ENCODE assay signal across 9 cellular contexts in genomic region chr1:152459596-152460528, GRCh38. TPM values are rescaled to one million over a fixed set of nuclear protein-coding genes. Genes with fewer than 3 reads are reported as not detected.
DNase-seq lines count a peak whose midpoint lies in the region; ATAC-seq, FAIRE-seq and TF ChIP-seq lines count a peak whose summit lies in the region.
"Had no signal": no experiment of that assay in that cellular context is flagged by ENCODE, and none has a peak within 500 bp of the region (broad histone marks: within the 10 kb centered on the region; RNA-seq: fewer than 3 reads in every experiment).

No MANE protein-coding gene starts in this region.

- peak overlapping the region; percentile 63 to 93 (median 86) for H3K27ac Mint-ChIP-seq in naive thymus-derived CD4-positive, alpha-beta T cell
- H3K27ac Mint-ChIP-seq in stimulated activated effector memory CD8-positive, alpha-beta T cell treated with anti-CD3 and anti-CD28 coated beads, Interleukin-12 subunit alpha, Interleukin-12 subunit beta, amount 100 ng/mL, for 72 hours: peak overlapping the region; percentile 78

- H3K9me3 Mint-ChIP-seq in naive thymus-derived CD4-positive, alpha-beta T cell: peaks cover 0 to 1% (median 0%) of the 10 kb centered on the region in 11 donors
- no peaks in the 10 kb centered on the region for H3K9me3 Mint-ChIP-seq in stimulated activated effector memory CD8-positive, alpha-beta T cell treated with anti-CD3 and anti-CD28 coated beads, Interleukin-12 subunit alpha, Interleukin-12 subunit beta, amount 100 ng/mL, for 72 hours

- H3K36me3 ChIP-seq in naive thymus-derived CD4-positive, alpha-beta T cell (ENCODE audit: control insufficient read depth in 2 of 3, insufficient read depth in 3 of 3, low read length in 3 of 3): no peaks in the 10 kb centered on the region

- peaks cover 22 to 30% (median 27%) of the 10 kb centered on the region in 7 donors for H3K4me1 Mint-ChIP-seq in naive thymus-derived CD4-positive, alpha-beta T cell
- peaks cover 30% of the 10 kb centered on the region for H3K4me1 Mint-ChIP-seq in stimulated activated effector memory CD8-positive, alpha-beta T cell treated with anti-CD3 and anti-CD28 coated beads, Interleukin-12 subunit alpha, Interleukin-12 subunit beta, amount 100 ng/mL, for 72 hours

- H3K4me3 ChIP-seq in naive thymus-derived CD4-positive, alpha-beta T cell (ENCODE audit: low read length): peak overlapping the region; percentile 39

- TF ChIP-seq POLR2A in GM12891 (IDR thresholded peaks at IDR 0.05; ENCODE audit: low read depth, low read length): no peak

- no peaks in the 10 kb centered on the region for H3K9me3 ChIP-seq in naive thymus-derived CD4-positive, alpha-beta T cell (ENCODE audit: control insufficient read depth in 2 of 3, low read length in 3 of 3)

- H3K27ac ChIP-seq in naive thymus-derived CD4-positive, alpha-beta T cell (ENCODE audit: low read depth, low read length): peak overlapping the region; percentile 12

- peaks cover 5 to 10% of the 10 kb centered on the region in 2 donors for H3K4me1 ChIP-seq in naive thymus-derived CD4-positive, alpha-beta T cell (ENCODE audit: control insufficient read depth in 2 of 2, insufficient read depth in 2 of 2, low read length in 2 of 2)

- CTCF ChIA-PET in naive thymus-derived CD4-positive, alpha-beta T cell (lab: Charles Lee): interaction anchor here (0.6 to 3.3 kb wide), 16 partner anchors 10 to 407 kb away, joined by 3 to 27 read pairs (median 9); no protein-coding TSS in a partner anchor

- FAIRE-seq in GM12891 (lab: Jason Lieb, UNC): peak; percentile 89

- H3K4me3 Mint-ChIP-seq in naive thymus-derived CD4-positive, alpha-beta T cell: peak overlapping the region; percentile 61 to 85 (median 74)
- H3K4me3 Mint-ChIP-seq in stimulated activated effector memory CD8-positive, alpha-beta T cell treated with anti-CD3 and anti-CD28 coated beads, Interleukin-12 subunit alpha, Interleukin-12 subunit beta, amount 100 ng/mL, for 72 hours: peak overlapping the region; percentile 46

- DNase-seq in AG08395 (ENCODE audit: low spot score) (peak; percentile 65), GM12891 (ENCODE audit: insufficient read length, low spot score) (peak; percentile 34), NCI-H2171 (lab: John Stamatoyannopoulos, UW) (peak; percentile 44)
- peak; percentile 46 to 65 for DNase-seq in activated CD4-positive, alpha-beta T cell treated with anti-CD3 and anti-CD28 coated beads, Interleukin-2, amount 50 U/mL, for 24 hours (ENCODE audit: low read depth in 1 of 2, low spot score in 1 of 2)
- DNase-seq in effector CD8-positive, alpha-beta T cell (lab: John Stamatoyannopoulos, UW): peak; percentile 50
- DNase-seq in naive thymus-derived CD4-positive, alpha-beta T cell: peak; percentile 34 to 74 (median 63)
- peak; percentile 52 to 81 for DNase-seq in stimulated activated effector memory CD8-positive, alpha-beta T cell treated with anti-CD3 and anti-CD28 coated beads, Interleukin-12 subunit alpha, Interleukin-12 subunit beta, amount 100 ng/mL, for 72 hours (ENCODE audit: low spot score in 2 of 2)

- ATAC-seq in HG02840 (IDR thresholded peaks at IDR 0.05; ENCODE audit: low FRiP score, unreplicated experiment): peak; percentile 88
- peak; percentile 83 for ATAC-seq in naive thymus-derived CD4-positive, alpha-beta T cell
- ATAC-seq in stimulated activated effector memory CD8-positive, alpha-beta T cell treated with anti-CD3 and anti-CD28 coated beads, Interleukin-12 subunit alpha, Interleukin-12 subunit beta, amount 100 ng/mL, for 72 hours: peak; percentile 86

- H3K36me3 Mint-ChIP-seq in naive thymus-derived CD4-positive, alpha-beta T cell: no peaks in the 10 kb centered on the region
- no peaks in the 10 kb centered on the region for H3K36me3 Mint-ChIP-seq in stimulated activated effector memory CD8-positive, alpha-beta T cell treated with anti-CD3 and anti-CD28 coated beads, Interleukin-12 subunit alpha, Interleukin-12 subunit beta, amount 100 ng/mL, for 72 hours

- H3K27me3 Mint-ChIP-seq in naive thymus-derived CD4-positive, alpha-beta T cell: peaks cover 0 to 9% (median 0%) of the 10 kb centered on the region in 5 donors

- POLR2A ChIA-PET in naive thymus-derived CD4-positive, alpha-beta T cell (lab: Charles Lee): no interaction called here

- intact Hi-C loops in naive thymus-derived CD4-positive, alpha-beta T cell (cut with micrococcal nuclease): loop anchor here in 1 of 2 donors (1.0 to 5.0 kb wide), 4 partner anchors 19 to 423 kb away; partner anchors contain the start of gene S100A11

- no peaks in the 10 kb centered on the region for H3K27me3 ChIP-seq in naive thymus-derived CD4-positive, alpha-beta T cell (ENCODE audit: control insufficient read depth in 2 of 2, insufficient read depth in 2 of 2, low read length in 2 of 2)

TF ChIP-seq in GM12891, 5 proteins besides CTCF, POLR2A, EP300 and RAD21:
- TF ChIP-seq PAX5 (IDR thresholded peaks at IDR 0.05; ENCODE audit: insufficient read depth, low read length, severe bottlenecking): no peak
- no peak for TF ChIP-seq POLR2AphosphoS5 (IDR thresholded peaks at IDR 0.05; ENCODE audit: low read depth, low read length)
- no peak for TF ChIP-seq SPI1 (IDR thresholded peaks at IDR 0.05; ENCODE audit: low read depth, low read length)
- TF ChIP-seq TAF1 (IDR thresholded peaks at IDR 0.05; ENCODE audit: low read depth, low read length): 0 out of 2 replicates have a peak, but pooled peaks have one; percentile 16
- peak; percentile 39; the same call in 1 of the 2 replicates for TF ChIP-seq POU2F2 (IDR thresholded peaks at IDR 0.05; ENCODE audit: low read depth, low read length)

RNA-seq across cellular contexts. Expression of gene CRNN, which starts 45.8 kb away (rescaled TPM):
- not detected for polyA plus RNA-seq in GM12891 (2012; ENCODE audit: low read depth, missing spikeins)
- not detected for total RNA-seq in naive thymus-derived CD4-positive, alpha-beta T cell
- polyA plus RNA-seq in naive thymus-derived CD4-positive, alpha-beta T cell: not detected
- total RNA-seq: activated CD8-positive, alpha-beta memory T cell treated with anti-CD3 and anti-CD28 coated beads for 36 hours had no signal

RNA-seq across cellular contexts. Expression of gene LCE5A, which starts 50.7 kb away (rescaled TPM):
- not detected for polyA plus RNA-seq in GM12891 (2012; ENCODE audit: low read depth, missing spikeins)
- not detected for total RNA-seq in naive thymus-derived CD4-positive, alpha-beta T cell
- polyA plus RNA-seq in naive thymus-derived CD4-positive, alpha-beta T cell: not detected
- total RNA-seq: activated CD8-positive, alpha-beta memory T cell treated with anti-CD3 and anti-CD28 coated beads for 36 hours had no signal

RNA-seq across cellular contexts. Expression of gene CRCT1, which starts 54.4 kb away (rescaled TPM):
- polyA plus RNA-seq in GM12891 (2012; ENCODE audit: low read depth, missing spikeins): not detected
- total RNA-seq in naive thymus-derived CD4-positive, alpha-beta T cell: not detected
- polyA plus RNA-seq in naive thymus-derived CD4-positive, alpha-beta T cell: not detected
- total RNA-seq: activated CD8-positive, alpha-beta memory T cell treated with anti-CD3 and anti-CD28 coated beads for 36 hours had no signal

Comparison
In these comparisons a context has a peak if more than half of its experiments do, and no peak if none do; other contexts are left out.
1. Peak in every context shown above with its lines: DNase-seq, ATAC-seq, H3K4me3 ChIP-seq and H3K27ac ChIP-seq.